In the genomic region with DNA sequence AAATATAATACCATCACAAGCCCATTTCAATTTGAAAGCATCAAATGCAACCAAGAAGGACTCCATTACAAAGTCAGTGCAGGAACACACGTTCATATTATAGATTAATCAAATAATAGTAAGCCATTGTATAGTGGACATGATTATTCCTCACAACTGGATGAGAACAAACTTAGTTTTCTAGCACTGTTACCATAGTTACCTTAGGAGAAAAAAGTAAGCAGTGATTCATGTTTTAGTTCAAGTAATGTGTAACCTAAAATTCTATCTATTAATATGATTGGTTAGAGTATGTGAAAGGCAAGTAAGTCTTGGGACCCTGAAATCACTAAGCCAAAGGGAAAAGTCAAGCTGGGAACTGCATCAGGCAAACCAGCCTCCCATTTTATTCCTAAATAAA, we compare ENCODE assay signal across 17 cellular contexts. TPM values are rescaled to one million over a fixed set of nuclear protein-coding genes. Genes with fewer than 3 reads are reported as not detected.
DNase-seq lines count a peak whose midpoint lies in the region; ATAC-seq, FAIRE-seq and TF ChIP-seq lines count a peak whose summit lies in the region.
"Had no signal": no experiment of that assay in that cellular context is flagged by ENCODE, and none has a peak within 500 bp of the region (broad histone marks: within the 10 kb centered on the region; RNA-seq: fewer than 3 reads in every experiment).

No MANE protein-coding gene starts in this region.

- H3K36me3 Mint-ChIP-seq in HFFc6 (ENCODE audit: low read depth) = peaks cover 38% of the 10 kb centered on the region
- H3K36me3 Mint-ChIP-seq in astrocyte (ENCODE audit: low read depth, unreplicated experiment) = peaks cover 2% of the 10 kb centered on the region

- whole genome bisulfite sequencing in hepatocyte (ENCODE audit: low lambda C conversion rate, missing lambda C conversion rate) = 87% methylated on average over 1 of the region's 1 CpG
- WGBS in smooth muscle cell (ENCODE audit: low lambda C conversion rate) = 75% methylated on average over 1 of the region's 1 CpG

- H3K27ac Mint-ChIP-seq in HFFc6 (0 out of 2 replicates have a peak overlapping the region, but pooled peaks have one; percentile 4), astrocyte (ENCODE audit: unreplicated experiment) (no peak overlapping the region)

- H3K9me3 Mint-ChIP-seq in HFFc6 = no peaks in the 10 kb centered on the region
- H3K9me3 Mint-ChIP-seq in astrocyte (ENCODE audit: unreplicated experiment) = no peaks in the 10 kb centered on the region
- H3K9me3 Mint-ChIP-seq: CD8-positive, alpha-beta memory T cell had no signal

- H3K9ac ChIP-seq in astrocyte (ENCODE audit: low read length) (no peak overlapping the region), smooth muscle cell (ENCODE audit: low read depth) (no peak overlapping the region)

- H2AFZ ChIP-seq in astrocyte (ENCODE audit: low read depth, low read length) = no peak overlapping the region
- H2AFZ ChIP-seq in hepatocyte = no peak overlapping the region
- no peak overlapping the region for H2AFZ ChIP-seq in smooth muscle cell (ENCODE audit: low read depth)

- peaks cover 6% of the 10 kb centered on the region for H3K79me2 ChIP-seq in astrocyte (ENCODE audit: insufficient read depth, low read length)
- peaks cover 92% of the 10 kb centered on the region for H3K79me2 ChIP-seq in hepatocyte
- peaks cover 100% of the 10 kb centered on the region for H3K79me2 ChIP-seq in smooth muscle cell (ENCODE audit: low read depth)

- H3K9me2 ChIP-seq in hepatocyte (replicated peaks; ENCODE audit: insufficient read depth) = no peaks in the 10 kb centered on the region

- H3K27me3 ChIP-seq in astrocyte (ENCODE audit: insufficient read depth, low read length) (no peaks in the 10 kb centered on the region), hepatocyte (no peaks in the 10 kb centered on the region), smooth muscle cell (ENCODE audit: low read depth) (no peaks in the 10 kb centered on the region)
- H3K27me3 ChIP-seq: BE2C had no signal

- H3K27me3 Mint-ChIP-seq in HFFc6 (ENCODE audit: insufficient read depth) = no peaks in the 10 kb centered on the region
- H3K27me3 Mint-ChIP-seq in astrocyte (ENCODE audit: low read depth, unreplicated experiment) = no peaks in the 10 kb centered on the region
- H3K27me3 Mint-ChIP-seq: CD8-positive, alpha-beta memory T cell had no signal

- FAIRE-seq in astrocyte (lab: Jason Lieb, UNC) = no peak

- H3K36me3 ChIP-seq in astrocyte (ENCODE audit: insufficient read depth, low read length) (no peaks in the 10 kb centered on the region), hepatocyte (replicated peaks; ENCODE audit: insufficient read depth, low read depth) (no peaks in the 10 kb centered on the region), smooth muscle cell (ENCODE audit: low read depth) (no peaks in the 10 kb centered on the region)
- H3K36me3 ChIP-seq: BE2C, HAP-1 had no signal

- H3F3A ChIP-seq in smooth muscle cell (ENCODE audit: low read depth) = no peaks in the 10 kb centered on the region

- H3K4me2 ChIP-seq in astrocyte (ENCODE audit: low read length) (no peak overlapping the region), hepatocyte (peak overlapping the region; percentile 47), smooth muscle cell (no peak overlapping the region)

- H3K4me3 Mint-ChIP-seq in HFFc6 (no peak overlapping the region), astrocyte (ENCODE audit: unreplicated experiment) (no peak overlapping the region)
- H3K4me3 Mint-ChIP-seq: CD8-positive, alpha-beta memory T cell had no signal

- H3K4me3 ChIP-seq in astrocyte (ENCODE audit: insufficient read depth, low read depth, low read length) (no peak overlapping the region), hepatocyte (no peak overlapping the region), smooth muscle cell (no peak overlapping the region)
- H3K4me3 ChIP-seq: HAP-1 had no signal

- H3K4me1 ChIP-seq in astrocyte (ENCODE audit: insufficient read depth, low read length) (no peaks in the 10 kb centered on the region), hepatocyte (ENCODE audit: insufficient read depth) (peaks cover 8% of the 10 kb centered on the region), smooth muscle cell (ENCODE audit: low read depth) (peaks cover 11% of the 10 kb centered on the region)
- H3K4me1 ChIP-seq: BE2C had no signal

- H3K27ac ChIP-seq in astrocyte (ENCODE audit: low read depth, low read length) (no peak overlapping the region), hepatocyte (no peak overlapping the region), smooth muscle cell (ENCODE audit: low read depth) (peak overlapping the region; percentile 40)

- no peak for TF ChIP-seq CTCF in HFFc6 (IDR thresholded peaks at IDR 0.05)
- TF ChIP-seq CTCF in astrocyte (IDR thresholded peaks at IDR 0.05; ENCODE audit: insufficient read depth, low read depth, low read length) = no peak
- no peak for TF ChIP-seq CTCF in hepatocyte (IDR thresholded peaks at IDR 0.05; ENCODE audit: poor library complexity)
- TF ChIP-seq CTCF in smooth muscle cell (IDR thresholded peaks at IDR 0.05; ENCODE audit: borderline replicate concordance, insufficient read depth, poor library complexity, severe bottlenecking) = no peak

- peaks cover 34% of the 10 kb centered on the region for H3K4me1 Mint-ChIP-seq in HFFc6 (ENCODE audit: low read depth)
- H3K4me1 Mint-ChIP-seq in astrocyte (ENCODE audit: low read depth, unreplicated experiment) = peaks cover 3% of the 10 kb centered on the region

- H4K20me1 ChIP-seq in astrocyte (ENCODE audit: insufficient read depth, low read length) (no peaks in the 10 kb centered on the region), hepatocyte (ENCODE audit: insufficient read depth, poor library complexity, severe bottlenecking) (no peaks in the 10 kb centered on the region), smooth muscle cell (ENCODE audit: low read depth) (peaks cover 72% of the 10 kb centered on the region)

- DNase-seq in HFFc6 (peak; percentile 36), astrocyte (ENCODE audit: low read depth) (peak; percentile 19), hepatocyte (ENCODE audit: low spot score) (no peak), smooth muscle cell (lab: John Stamatoyannopoulos, UW; ENCODE audit: unreplicated experiment) (no peak), NCI-H128 (lab: John Stamatoyannopoulos, UW; ENCODE audit: unreplicated experiment) (no peak), CD1c-positive myeloid dendritic cell (ENCODE audit: extremely low spot score) (no peak)
- DNase-seq: BE2C; CD8-positive, alpha-beta memory T cell; DND-41; GDM1; NCI-H1092 treated with DMSO at 0.1 percent for 48 hours; NCI-H187; NCI-H2171 treated with DMSO at 0.1 percent for 48 hours; NCI-H82; SHP77 treated with DMSO at 0.1 percent for 48 hours had no signal

- H3K9me3 ChIP-seq in astrocyte (ENCODE audit: insufficient read depth, low read depth, low read length) (no peaks in the 10 kb centered on the region), hepatocyte (ENCODE audit: low read depth) (no peaks in the 10 kb centered on the region), smooth muscle cell (replicated peaks; ENCODE audit: low read depth) (no peaks in the 10 kb centered on the region)
- H3K9me3 ChIP-seq: BE2C, HAP-1 had no signal

- no peak for ATAC-seq in GM21381 (IDR thresholded peaks at IDR 0.05; ENCODE audit: unreplicated experiment)

RNA-seq across cellular contexts. Expression of gene SSX2IP, which starts 15.2 kb away (rescaled TPM):
- total RNA-seq in HFFc6 (2021; fragmentation: NEBNext Ultra II Directional; extraction: Animal tissue kit (Norgen Biotek cat#: 25700)) = 100 to 1,000 TPM in 4 of 6 experiments, 10 to 100 TPM in 2; 78.3 to 128 (median 121) TPM
- total RNA-seq in astrocyte (13.4 and 14.1 TPM in 2 replicates), hepatocyte (38.0 and 39.9 TPM in 2 replicates), smooth muscle cell (60.9 and 69.7 TPM in 2 replicates)
- polyA plus RNA-seq in hepatocyte (17.1 and 26.5 TPM in 2 replicates), smooth muscle cell (22.4 and 27.4 TPM in 2 replicates)

Comparison
In these comparisons a context has a peak if more than half of its experiments do, and no peak if none do; other contexts are left out.
1. DNase-seq: peak in HFFc6 (single experiment) and astrocyte (single experiment); none in hepatocyte (single experiment), smooth muscle cell (single experiment), NCI-H128 (single experiment) and CD1c-positive myeloid dendritic cell (single experiment).